Comparison of ENCODE assay signal across 1 cellular context in genomic region chr6:68632620-68633195, GRCh38.
TF ChIP-seq lines count a peak whose summit lies in the region.

No MANE protein-coding gene starts in this region.

TF ChIP-seq in GM23338, 12 proteins besides CTCF, POLR2A, EP300 and RAD21 (continued from another document):
- TF ChIP-seq, protein P1, sequence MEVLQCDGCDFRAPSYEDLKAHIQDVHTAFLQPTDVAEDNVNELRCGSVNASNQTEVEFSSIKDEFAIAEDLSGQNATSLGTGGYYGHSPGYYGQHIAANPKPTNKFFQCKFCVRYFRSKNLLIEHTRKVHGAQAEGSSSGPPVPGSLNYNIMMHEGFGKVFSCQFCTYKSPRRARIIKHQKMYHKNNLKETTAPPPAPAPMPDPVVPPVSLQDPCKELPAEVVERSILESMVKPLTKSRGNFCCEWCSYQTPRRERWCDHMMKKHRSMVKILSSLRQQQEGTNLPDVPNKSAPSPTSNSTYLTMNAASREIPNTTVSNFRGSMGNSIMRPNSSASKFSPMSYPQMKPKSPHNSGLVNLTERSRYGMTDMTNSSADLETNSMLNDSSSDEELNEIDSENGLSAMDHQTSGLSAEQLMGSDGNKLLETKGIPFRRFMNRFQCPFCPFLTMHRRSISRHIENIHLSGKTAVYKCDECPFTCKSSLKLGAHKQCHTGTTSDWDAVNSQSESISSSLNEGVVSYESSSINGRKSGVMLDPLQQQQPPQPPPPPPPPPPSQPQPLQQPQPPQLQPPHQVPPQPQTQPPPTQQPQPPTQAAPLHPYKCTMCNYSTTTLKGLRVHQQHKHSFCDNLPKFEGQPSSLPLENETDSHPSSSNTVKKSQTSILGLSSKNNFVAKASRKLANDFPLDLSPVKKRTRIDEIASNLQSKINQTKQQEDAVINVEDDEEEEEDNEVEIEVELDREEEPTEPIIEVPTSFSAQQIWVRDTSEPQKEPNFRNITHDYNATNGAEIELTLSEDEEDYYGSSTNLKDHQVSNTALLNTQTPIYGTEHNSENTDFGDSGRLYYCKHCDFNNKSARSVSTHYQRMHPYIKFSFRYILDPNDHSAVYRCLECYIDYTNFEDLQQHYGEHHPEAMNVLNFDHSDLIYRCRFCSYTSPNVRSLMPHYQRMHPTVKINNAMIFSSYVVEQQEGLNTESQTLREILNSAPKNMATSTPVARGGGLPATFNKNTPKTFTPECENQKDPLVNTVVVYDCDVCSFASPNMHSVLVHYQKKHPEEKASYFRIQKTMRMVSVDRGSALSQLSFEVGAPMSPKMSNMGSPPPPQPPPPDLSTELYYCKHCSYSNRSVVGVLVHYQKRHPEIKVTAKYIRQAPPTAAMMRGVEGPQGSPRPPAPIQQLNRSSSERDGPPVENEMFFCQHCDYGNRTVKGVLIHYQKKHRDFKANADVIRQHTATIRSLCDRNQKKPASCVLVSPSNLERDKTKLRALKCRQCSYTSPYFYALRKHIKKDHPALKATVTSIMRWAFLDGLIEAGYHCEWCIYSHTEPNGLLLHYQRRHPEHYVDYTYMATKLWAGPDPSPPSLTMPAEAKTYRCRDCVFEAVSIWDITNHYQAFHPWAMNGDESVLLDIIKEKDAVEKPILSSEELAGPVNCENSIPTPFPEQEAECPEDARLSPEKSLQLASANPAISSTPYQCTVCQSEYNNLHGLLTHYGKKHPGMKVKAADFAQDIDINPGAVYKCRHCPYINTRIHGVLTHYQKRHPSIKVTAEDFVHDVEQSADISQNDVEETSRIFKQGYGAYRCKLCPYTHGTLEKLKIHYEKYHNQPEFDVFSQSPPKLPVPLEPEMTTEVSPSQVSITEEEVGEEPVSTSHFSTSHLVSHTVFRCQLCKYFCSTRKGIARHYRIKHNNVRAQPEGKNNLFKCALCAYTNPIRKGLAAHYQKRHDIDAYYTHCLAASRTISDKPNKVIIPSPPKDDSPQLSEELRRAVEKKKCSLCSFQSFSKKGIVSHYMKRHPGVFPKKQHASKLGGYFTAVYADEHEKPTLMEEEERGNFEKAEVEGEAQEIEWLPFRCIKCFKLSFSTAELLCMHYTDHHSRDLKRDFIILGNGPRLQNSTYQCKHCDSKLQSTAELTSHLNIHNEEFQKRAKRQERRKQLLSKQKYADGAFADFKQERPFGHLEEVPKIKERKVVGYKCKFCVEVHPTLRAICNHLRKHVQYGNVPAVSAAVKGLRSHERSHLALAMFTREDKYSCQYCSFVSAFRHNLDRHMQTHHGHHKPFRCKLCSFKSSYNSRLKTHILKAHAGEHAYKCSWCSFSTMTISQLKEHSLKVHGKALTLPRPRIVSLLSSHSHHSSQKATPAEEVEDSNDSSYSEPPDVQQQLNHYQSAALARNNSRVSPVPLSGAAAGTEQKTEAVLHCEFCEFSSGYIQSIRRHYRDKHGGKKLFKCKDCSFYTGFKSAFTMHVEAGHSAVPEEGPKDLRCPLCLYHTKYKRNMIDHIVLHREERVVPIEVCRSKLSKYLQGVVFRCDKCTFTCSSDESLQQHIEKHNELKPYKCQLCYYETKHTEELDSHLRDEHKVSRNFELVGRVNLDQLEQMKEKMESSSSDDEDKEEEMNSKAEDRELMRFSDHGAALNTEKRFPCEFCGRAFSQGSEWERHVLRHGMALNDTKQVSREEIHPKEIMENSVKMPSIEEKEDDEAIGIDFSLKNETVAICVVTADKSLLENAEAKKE (CRISPR knock-in tag; IDR thresholded peaks at IDR 0.05): no peak
- TF ChIP-seq JUNB (IDR thresholded peaks at IDR 0.05; ENCODE audit: unreplicated experiment) (no peak), EZH2phosphoT487 (IDR thresholded peaks at IDR 0.05; ENCODE audit: unreplicated experiment) (no peak)
- TF ChIP-seq, protein P2, sequence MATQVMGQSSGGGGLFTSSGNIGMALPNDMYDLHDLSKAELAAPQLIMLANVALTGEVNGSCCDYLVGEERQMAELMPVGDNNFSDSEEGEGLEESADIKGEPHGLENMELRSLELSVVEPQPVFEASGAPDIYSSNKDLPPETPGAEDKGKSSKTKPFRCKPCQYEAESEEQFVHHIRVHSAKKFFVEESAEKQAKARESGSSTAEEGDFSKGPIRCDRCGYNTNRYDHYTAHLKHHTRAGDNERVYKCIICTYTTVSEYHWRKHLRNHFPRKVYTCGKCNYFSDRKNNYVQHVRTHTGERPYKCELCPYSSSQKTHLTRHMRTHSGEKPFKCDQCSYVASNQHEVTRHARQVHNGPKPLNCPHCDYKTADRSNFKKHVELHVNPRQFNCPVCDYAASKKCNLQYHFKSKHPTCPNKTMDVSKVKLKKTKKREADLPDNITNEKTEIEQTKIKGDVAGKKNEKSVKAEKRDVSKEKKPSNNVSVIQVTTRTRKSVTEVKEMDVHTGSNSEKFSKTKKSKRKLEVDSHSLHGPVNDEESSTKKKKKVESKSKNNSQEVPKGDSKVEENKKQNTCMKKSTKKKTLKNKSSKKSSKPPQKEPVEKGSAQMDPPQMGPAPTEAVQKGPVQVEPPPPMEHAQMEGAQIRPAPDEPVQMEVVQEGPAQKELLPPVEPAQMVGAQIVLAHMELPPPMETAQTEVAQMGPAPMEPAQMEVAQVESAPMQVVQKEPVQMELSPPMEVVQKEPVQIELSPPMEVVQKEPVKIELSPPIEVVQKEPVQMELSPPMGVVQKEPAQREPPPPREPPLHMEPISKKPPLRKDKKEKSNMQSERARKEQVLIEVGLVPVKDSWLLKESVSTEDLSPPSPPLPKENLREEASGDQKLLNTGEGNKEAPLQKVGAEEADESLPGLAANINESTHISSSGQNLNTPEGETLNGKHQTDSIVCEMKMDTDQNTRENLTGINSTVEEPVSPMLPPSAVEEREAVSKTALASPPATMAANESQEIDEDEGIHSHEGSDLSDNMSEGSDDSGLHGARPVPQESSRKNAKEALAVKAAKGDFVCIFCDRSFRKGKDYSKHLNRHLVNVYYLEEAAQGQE (IDR thresholded peaks at IDR 0.05; ENCODE audit: unreplicated experiment): no peak
- TF ChIP-seq, protein P3, sequence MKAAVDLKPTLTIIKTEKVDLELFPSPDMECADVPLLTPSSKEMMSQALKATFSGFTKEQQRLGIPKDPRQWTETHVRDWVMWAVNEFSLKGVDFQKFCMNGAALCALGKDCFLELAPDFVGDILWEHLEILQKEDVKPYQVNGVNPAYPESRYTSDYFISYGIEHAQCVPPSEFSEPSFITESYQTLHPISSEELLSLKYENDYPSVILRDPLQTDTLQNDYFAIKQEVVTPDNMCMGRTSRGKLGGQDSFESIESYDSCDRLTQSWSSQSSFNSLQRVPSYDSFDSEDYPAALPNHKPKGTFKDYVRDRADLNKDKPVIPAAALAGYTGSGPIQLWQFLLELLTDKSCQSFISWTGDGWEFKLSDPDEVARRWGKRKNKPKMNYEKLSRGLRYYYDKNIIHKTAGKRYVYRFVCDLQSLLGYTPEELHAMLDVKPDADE (IDR thresholded peaks at IDR 0.05): no peak
